2 cellular contexts compared by ENCODE assay signal in the genomic region with DNA sequence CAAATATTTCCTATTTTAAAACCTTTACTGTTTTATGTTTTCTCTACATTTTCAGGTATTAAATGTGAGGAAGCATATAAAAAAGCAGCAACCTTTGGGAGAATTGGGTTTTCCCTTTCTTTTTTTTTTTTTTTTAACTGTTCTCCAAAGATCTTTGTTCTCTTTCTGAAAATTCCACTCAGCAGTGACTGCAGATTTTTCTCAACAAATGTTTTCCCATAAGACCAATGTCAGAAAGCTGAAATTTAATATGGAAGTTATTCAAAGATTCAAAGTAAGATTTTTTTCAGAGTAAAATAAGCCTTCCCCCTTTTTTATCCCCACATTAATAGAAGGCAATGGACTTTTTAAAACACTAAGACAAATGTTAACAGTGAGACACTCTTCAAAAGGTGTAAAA.
TF ChIP-seq lines count a peak whose summit lies in the region.

No MANE protein-coding gene starts in this region.

TF ChIP-seq in HCT116, 20 proteins besides CTCF, POLR2A, EP300 and RAD21:
- TF ChIP-seq, protein P1, sequence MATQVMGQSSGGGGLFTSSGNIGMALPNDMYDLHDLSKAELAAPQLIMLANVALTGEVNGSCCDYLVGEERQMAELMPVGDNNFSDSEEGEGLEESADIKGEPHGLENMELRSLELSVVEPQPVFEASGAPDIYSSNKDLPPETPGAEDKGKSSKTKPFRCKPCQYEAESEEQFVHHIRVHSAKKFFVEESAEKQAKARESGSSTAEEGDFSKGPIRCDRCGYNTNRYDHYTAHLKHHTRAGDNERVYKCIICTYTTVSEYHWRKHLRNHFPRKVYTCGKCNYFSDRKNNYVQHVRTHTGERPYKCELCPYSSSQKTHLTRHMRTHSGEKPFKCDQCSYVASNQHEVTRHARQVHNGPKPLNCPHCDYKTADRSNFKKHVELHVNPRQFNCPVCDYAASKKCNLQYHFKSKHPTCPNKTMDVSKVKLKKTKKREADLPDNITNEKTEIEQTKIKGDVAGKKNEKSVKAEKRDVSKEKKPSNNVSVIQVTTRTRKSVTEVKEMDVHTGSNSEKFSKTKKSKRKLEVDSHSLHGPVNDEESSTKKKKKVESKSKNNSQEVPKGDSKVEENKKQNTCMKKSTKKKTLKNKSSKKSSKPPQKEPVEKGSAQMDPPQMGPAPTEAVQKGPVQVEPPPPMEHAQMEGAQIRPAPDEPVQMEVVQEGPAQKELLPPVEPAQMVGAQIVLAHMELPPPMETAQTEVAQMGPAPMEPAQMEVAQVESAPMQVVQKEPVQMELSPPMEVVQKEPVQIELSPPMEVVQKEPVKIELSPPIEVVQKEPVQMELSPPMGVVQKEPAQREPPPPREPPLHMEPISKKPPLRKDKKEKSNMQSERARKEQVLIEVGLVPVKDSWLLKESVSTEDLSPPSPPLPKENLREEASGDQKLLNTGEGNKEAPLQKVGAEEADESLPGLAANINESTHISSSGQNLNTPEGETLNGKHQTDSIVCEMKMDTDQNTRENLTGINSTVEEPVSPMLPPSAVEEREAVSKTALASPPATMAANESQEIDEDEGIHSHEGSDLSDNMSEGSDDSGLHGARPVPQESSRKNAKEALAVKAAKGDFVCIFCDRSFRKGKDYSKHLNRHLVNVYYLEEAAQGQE (IDR thresholded peaks at IDR 0.05; ENCODE audit: low read depth), result no peak
- 0 out of 2 replicates have a peak, but pooled peaks have one; percentile 6 for TF ChIP-seq FOSL1 (IDR thresholded peaks at IDR 0.05; ENCODE audit: low read depth)

TF ChIP-seq in HepG2, 621 proteins besides CTCF, POLR2A, EP300 and RAD21:
- TF ChIP-seq NR2C2 (CRISPR knock-in tag; IDR thresholded peaks at IDR 0.05; ENCODE audit: borderline replicate concordance) (no peak), ZC3H13 (CRISPR knock-in tag; IDR thresholded peaks at IDR 0.05) (no peak), JUN (CRISPR knock-in tag; IDR thresholded peaks at IDR 0.05) (no peak)
- TF ChIP-seq, protein P2, sequence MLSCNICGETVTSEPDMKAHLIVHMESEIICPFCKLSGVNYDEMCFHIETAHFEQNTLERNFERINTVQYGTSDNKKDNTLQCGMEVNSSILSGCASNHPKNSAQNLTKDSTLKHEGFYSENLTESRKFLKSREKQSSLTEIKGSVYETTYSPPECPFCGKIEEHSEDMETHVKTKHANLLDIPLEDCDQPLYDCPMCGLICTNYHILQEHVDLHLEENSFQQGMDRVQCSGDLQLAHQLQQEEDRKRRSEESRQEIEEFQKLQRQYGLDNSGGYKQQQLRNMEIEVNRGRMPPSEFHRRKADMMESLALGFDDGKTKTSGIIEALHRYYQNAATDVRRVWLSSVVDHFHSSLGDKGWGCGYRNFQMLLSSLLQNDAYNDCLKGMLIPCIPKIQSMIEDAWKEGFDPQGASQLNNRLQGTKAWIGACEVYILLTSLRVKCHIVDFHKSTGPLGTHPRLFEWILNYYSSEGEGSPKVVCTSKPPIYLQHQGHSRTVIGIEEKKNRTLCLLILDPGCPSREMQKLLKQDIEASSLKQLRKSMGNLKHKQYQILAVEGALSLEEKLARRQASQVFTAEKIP (CRISPR knock-in tag; IDR thresholded peaks at IDR 0.05; ENCODE audit: borderline replicate concordance), result no peak
